Comparison of ENCODE assay signal across 27 cellular contexts in genomic region chr15:69213786-69214185, GRCh38. TPM values are rescaled to one million over a fixed set of nuclear protein-coding genes. Genes with fewer than 3 reads are reported as not detected.
A peak's percentile ranks its signal among the peaks of the same experiment; 100 is the strongest.
DNase-seq lines count a peak whose midpoint lies in the region; ATAC-seq, FAIRE-seq and TF ChIP-seq lines count a peak whose summit lies in the region.
"Had no signal": no experiment of that assay in that cellular context is flagged by ENCODE, and none has a peak within 500 bp of the region (broad histone marks: within the 10 kb centered on the region; RNA-seq: fewer than 3 reads in every experiment).

No MANE protein-coding gene starts in this region.

- H2AFZ ChIP-seq in MM.1S (ENCODE audit: low read length): no peak overlapping the region

- peaks cover 2% of the 10 kb centered on the region for H3K9me3 Mint-ChIP-seq in glutamatergic neuron (ENCODE audit: unreplicated experiment)
- H3K9me3 Mint-ChIP-seq: natural killer cell treated with Interleukin-12 subunit alpha and Interleukin-12 subunit beta and Interleukin-15 and Interleukin-18, amount 100 ng/mL, for 72 hours; stimulated activated naive CD8-positive, alpha-beta T cell treated with anti-CD3 and anti-CD28 coated beads, Interleukin-15, Interleukin-2, amounts not matched to agents 100 ng/mL and 50 ng/mL, for 24 hours had no signal

- H3K36me3 ChIP-seq in MM.1S (replicated peaks; ENCODE audit: insufficient read depth, low read length) (no peaks in the 10 kb centered on the region), right lobe of liver (no peaks in the 10 kb centered on the region), ovary (no peaks in the 10 kb centered on the region)
- H3K36me3 ChIP-seq: ascending aorta, BLaER1, gastrocnemius medialis had no signal

- no peak for TF ChIP-seq RAD21 in A549 (conservative IDR thresholded peaks at IDR 0.05 in 1 of 2, IDR thresholded peaks at IDR 0.05 in 1 of 2)

- intact Hi-C loops in right lobe of liver (cut with DNase I) (no loop called here), ovary (cut with DNase I) (no loop called here)

- H3K9me3 ChIP-seq in A549 (0 out of 3 replicates have a peak, but pooled peaks cover 4% of the 10 kb centered on the region), MM.1S (replicated peaks; ENCODE audit: insufficient read depth, low read length) (no peaks in the 10 kb centered on the region), right lobe of liver (no peaks in the 10 kb centered on the region), ovary (no peaks in the 10 kb centered on the region)
- H3K9me3 ChIP-seq: ascending aorta, gastrocnemius medialis had no signal

- H3K4me3 ChIP-seq in A549 (no peak overlapping the region), MM.1S (ENCODE audit: low read length) (no peak overlapping the region), astrocyte of the spinal cord (ENCODE audit: low read depth, low read length) (no peak overlapping the region), right lobe of liver (no peak overlapping the region), ovary (no peak overlapping the region)
- H3K4me3 ChIP-seq: ascending aorta, BLaER1, gastrocnemius medialis had no signal

- no peak for DNase-seq in A549 (ENCODE audit: low read depth in 1 of 2, low spot score in 1 of 2)
- no peak for DNase-seq in MM.1S
- DNase-seq in astrocyte of the spinal cord (ENCODE audit: low read depth, low spot score): no peak
- no peak for DNase-seq in glutamatergic neuron
- DNase-seq in NCI-H1436 treated with DMSO at 0.1 percent for 48 hours (lab: John Stamatoyannopoulos, UW): no peak
- no peak for DNase-seq in right lobe of liver
- no peak for DNase-seq in ecto neural progenitor cell (ENCODE audit: low spot score)
- no peak for DNase-seq in ovary
- DNase-seq: activated CD4-positive, alpha-beta T cell treated with anti-CD3 and anti-CD28 coated beads, Interleukin-2, amount 50 U/mL, for 48 hours; activated CD4-positive, CD25-positive, alpha-beta regulatory T cell; activated CD8-positive, alpha-beta memory T cell treated with anti-CD3 and anti-CD28 coated beads, Interleukin-2, amount 50 U/mL, for 48 hours; erythroblast; gastrocnemius medialis; NCI-H446; NCI-H82; posterior cingulate gyrus; SHP77 treated with DMSO at 0.1 percent for 48 hours had no signal

- no peaks in the 10 kb centered on the region for H3K27me3 ChIP-seq in MM.1S (replicated peaks; ENCODE audit: insufficient read depth, low read length)
- H3K27me3 ChIP-seq in right lobe of liver: no peaks in the 10 kb centered on the region
- H3K27me3 ChIP-seq in ovary: no peaks in the 10 kb centered on the region
- H3K27me3 ChIP-seq: ascending aorta, BLaER1, gastrocnemius medialis had no signal

- WGBS in A549 (ENCODE audit: missing lambda C conversion rate): 52% methylated on average over 3 of the region's 3 CpGs
- WGBS in right lobe of liver (ENCODE audit: insufficient coverage, low coverage, low lambda C conversion rate, missing lambda C conversion rate): 71% methylated on average over 3 of the region's 3 CpGs
- 62 to 82% (median 76%) methylated on average over 3 of the region's 3 CpGs for WGBS in ovary, 3 donors

- H3F3A ChIP-seq in MM.1S (ENCODE audit: insufficient read depth, low read length): no peaks in the 10 kb centered on the region; the same call in 1 of the 2 replicates

- POLR2A ChIA-PET in A549 (lab: Yijun Ruan, JAX): no interaction called here

- no peaks in the 10 kb centered on the region for H3K79me2 ChIP-seq in MM.1S (ENCODE audit: low read length)

- no peak for TF ChIP-seq POLR2A in A549 (IDR thresholded peaks at IDR 0.05; ENCODE audit: low read length)
- TF ChIP-seq POLR2A in right lobe of liver (IDR thresholded peaks at IDR 0.05): no peak
- TF ChIP-seq POLR2A in ovary (IDR thresholded peaks at IDR 0.05): no peak

- H3K4me3 Mint-ChIP-seq in glutamatergic neuron (ENCODE audit: unreplicated experiment): no peak overlapping the region
- H3K4me3 Mint-ChIP-seq: activated naive CD8-positive, alpha-beta T cell; natural killer cell treated with Interleukin-12 subunit alpha and Interleukin-12 subunit beta and Interleukin-15 and Interleukin-18, amount 100 ng/mL, for 72 hours; stimulated activated naive CD8-positive, alpha-beta T cell treated with anti-CD3 and anti-CD28 coated beads, Interleukin-15, Interleukin-2, amounts not matched to agents 100 ng/mL and 50 ng/mL, for 24 hours had no signal

- no peaks in the 10 kb centered on the region for H3K9me2 ChIP-seq in MM.1S (replicated peaks; ENCODE audit: insufficient read depth, low read length)

- TF ChIP-seq CTCF in A549 (IDR thresholded peaks at IDR 0.05) (no peak; the same call in 1 of the 3 replicates), MM.1S (IDR thresholded peaks at IDR 0.05; ENCODE audit: low read length) (0 out of 2 replicates have a peak, but pooled peaks have one; percentile 6), astrocyte of the spinal cord (IDR thresholded peaks at IDR 0.05; ENCODE audit: low read depth, low read length) (peak; percentile 36), glutamatergic neuron (IDR thresholded peaks at IDR 0.05; ENCODE audit: partially characterized antibody, unreplicated experiment) (peak; percentile 44), right lobe of liver (IDR thresholded peaks at IDR 0.05) (no peak), ovary (IDR thresholded peaks at IDR 0.05) (no peak)

- CTCF ChIA-PET in A549 (lab: Yijun Ruan, JAX): no interaction called here

- no peak for ATAC-seq in A549
- no peak for ATAC-seq in right lobe of liver
- ATAC-seq: gastrocnemius medialis; natural killer cell treated with Interleukin-12 subunit alpha and Interleukin-12 subunit beta and Interleukin-15 and Interleukin-18, amount 100 ng/mL, for 72 hours; sciatic nerve had no signal

- no peaks in the 10 kb centered on the region for H3K27me3 Mint-ChIP-seq in glutamatergic neuron (ENCODE audit: unreplicated experiment)
- H3K27me3 Mint-ChIP-seq: activated naive CD8-positive, alpha-beta T cell; stimulated activated naive CD8-positive, alpha-beta T cell treated with anti-CD3 and anti-CD28 coated beads, Interleukin-15, Interleukin-2, amounts not matched to agents 100 ng/mL and 50 ng/mL, for 24 hours had no signal

- in situ Hi-C loops in astrocyte of the spinal cord (cut with HindIII; ENCODE audit: low sequenced_read_pairs): no loop called here

- no peak overlapping the region for H3K27ac Mint-ChIP-seq in glutamatergic neuron (ENCODE audit: unreplicated experiment)
- H3K27ac Mint-ChIP-seq: activated naive CD8-positive, alpha-beta T cell; natural killer cell treated with Interleukin-12 subunit alpha and Interleukin-12 subunit beta and Interleukin-15 and Interleukin-18, amount 100 ng/mL, for 72 hours; stimulated activated naive CD8-positive, alpha-beta T cell treated with anti-CD3 and anti-CD28 coated beads, Interleukin-15, Interleukin-2, amounts not matched to agents 100 ng/mL and 50 ng/mL, for 24 hours had no signal

- no peaks in the 10 kb centered on the region for H3K36me3 Mint-ChIP-seq in glutamatergic neuron (ENCODE audit: unreplicated experiment)
- H3K36me3 Mint-ChIP-seq: natural killer cell treated with Interleukin-12 subunit alpha and Interleukin-12 subunit beta and Interleukin-15 and Interleukin-18, amount 100 ng/mL, for 72 hours had no signal

- peak; percentile 63 for FAIRE-seq in A549 (lab: Jason Lieb, UNC)
- FAIRE-seq: A204.1, GM12892, H54 had no signal

- H3K4me1 Mint-ChIP-seq in glutamatergic neuron (ENCODE audit: low read depth, unreplicated experiment): no peaks in the 10 kb centered on the region

- no peaks in the 10 kb centered on the region for H4K20me1 ChIP-seq in MM.1S (ENCODE audit: insufficient read depth, low read length)

- H3K4me1 ChIP-seq in A549 (no peaks in the 10 kb centered on the region), MM.1S (ENCODE audit: low read length) (peaks cover 15% of the 10 kb centered on the region), right lobe of liver (peaks cover 0 to 8% (median 0%) of the 10 kb centered on the region in 4 donors), ovary (ENCODE audit: insufficient read depth) (no peaks in the 10 kb centered on the region)
- H3K4me1 ChIP-seq: ascending aorta, gastrocnemius medialis had no signal

- H3K27ac ChIP-seq in A549 (no peak overlapping the region), MM.1S (ENCODE audit: low read length) (no peak overlapping the region), right lobe of liver (no peak overlapping the region), ovary (no peak overlapping the region)
- H3K27ac ChIP-seq: ascending aorta, BLaER1, gastrocnemius medialis, HL-60 had no signal

- H3K4me2 ChIP-seq in A549: no peak overlapping the region
- no peak overlapping the region for H3K4me2 ChIP-seq in MM.1S (ENCODE audit: low read depth, low read length)
- H3K4me2 ChIP-seq: BLaER1 had no signal

- TF ChIP-seq EP300 in A549 (IDR thresholded peaks at IDR 0.05) (no peak), ovary (IDR thresholded peaks at IDR 0.05) (no peak)

- no peak overlapping the region for H3K9ac ChIP-seq in MM.1S (ENCODE audit: low read length)
- H3K9ac ChIP-seq: BLaER1 had no signal

TF ChIP-seq in A549, 52 proteins besides CTCF, POLR2A, EP300 and RAD21 (continues in another document):
- TF ChIP-seq EHMT2 (IDR thresholded peaks at IDR 0.05; ENCODE audit: low read depth) (no peak), JUNB (IDR thresholded peaks at IDR 0.05) (no peak), GATA3 (IDR thresholded peaks at IDR 0.05; ENCODE audit: borderline replicate concordance) (no peak), KDM5A (IDR thresholded peaks at IDR 0.05) (no peak), FOXS1 (CRISPR knock-in tag; IDR thresholded peaks at IDR 0.05) (no peak)

RNA-seq across cellular contexts. Expression of gene GLCE, which starts 53.4 kb away (rescaled TPM):
- polyA plus RNA-seq in A549 (2011; rRNA removed) (41.8 TPM in 2 replicates), A549 (2017; fragmentation: RNase III; extraction: RNeasy Plus Mini Kit Qiagen cat#74134 plus additional on column Dnase treatment) (19.0 to 21.5 TPM (median 19.6 TPM) in 3 replicates), ovary (10 to 100 TPM; 13.0 to 15.6 TPM)
- polyA plus RNA-seq in A549 (2012; cell fraction: cytosol; rRNA removed): 13.2 and 14.5 TPM in 2 replicates
- 6.1 and 10.1 TPM in 2 replicates for polyA plus RNA-seq in A549 (2012; cell fraction: nucleus; rRNA removed)
- polyA minus RNA-seq in A549 (2011; rRNA and poly(A)+ RNA removed): 21.5 and 22.8 TPM in 2 replicates
- total RNA-seq in glutamatergic neuron (ENCODE audit: unreplicated experiment) (6.7 TPM), right lobe of liver (10 to 100 TPM in 5 of 6 experiments, 1 to 10 TPM in 1; 8.1 to 23.5 (median 15.4) TPM), ovary (10 to 100 TPM; 12.2 to 23.2 (median 17.5) TPM)

Comparison
In these comparisons a context has a peak if more than half of its experiments do, and no peak if none do; other contexts are left out.
1. CTCF ChIP-seq: peak in MM.1S (single experiment), astrocyte of the spinal cord (single experiment) and glutamatergic neuron (single experiment); none in A549 (single experiment), right lobe of liver (0 of 4) and ovary (0 of 3).